ENCODE assay signal across 24 cellular contexts in the genomic region with DNA sequence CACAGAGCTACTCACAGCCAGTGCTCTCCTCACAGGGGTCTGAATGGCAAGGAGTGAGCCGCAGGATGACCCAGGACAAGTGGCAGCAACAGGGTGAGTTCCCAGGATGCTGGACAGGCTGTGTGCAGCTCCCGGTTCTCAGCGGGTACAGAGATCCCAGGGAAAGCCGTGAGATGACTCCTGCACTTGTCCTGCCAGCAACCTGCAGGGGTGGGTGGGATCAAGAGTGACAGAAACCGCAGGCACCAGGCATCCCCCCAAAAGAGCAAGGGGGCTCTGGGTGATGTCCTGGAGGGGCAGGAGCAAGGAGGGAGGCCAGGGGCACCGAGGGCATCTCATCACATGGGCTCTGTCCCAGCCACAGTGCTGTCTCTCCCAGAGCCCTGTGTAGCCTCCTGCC. TPM values are rescaled to one million over a fixed set of nuclear protein-coding genes. Genes with fewer than 3 reads are reported as not detected.
"Had no signal": no experiment of that assay in that cellular context is flagged by ENCODE, and none has a peak within 500 bp of the region (broad histone marks: within the 10 kb centered on the region; RNA-seq: fewer than 3 reads in every experiment).

No MANE protein-coding gene starts in this region.

- H3K4me1 Mint-ChIP-seq: central memory CD8-positive, alpha-beta T cell had no signal

- ATAC-seq: effector memory CD8-positive, alpha-beta T cell; naive thymus-derived CD4-positive, alpha-beta T cell had no signal

- H3K4me1 ChIP-seq: adrenal gland, colonic mucosa, esophagus muscularis mucosa, spleen, tibial artery, uterus had no signal

- H3K4me3 Mint-ChIP-seq: activated naive CD8-positive, alpha-beta T cell; central memory CD8-positive, alpha-beta T cell; effector memory CD8-positive, alpha-beta T cell; naive thymus-derived CD4-positive, alpha-beta T cell; neural crest cell; stimulated activated naive CD8-positive, alpha-beta T cell treated with anti-CD3 and anti-CD28 coated beads, Interleukin-15, Interleukin-2, amounts not matched to agents 100 ng/mL and 50 ng/mL, for 24 hours had no signal

- DNase-seq: activated CD4-positive, alpha-beta T cell treated with anti-CD3 and anti-CD28 coated beads, Interleukin-2, amount 50 U/mL, for 4 hours; activated gamma-delta T cell treated with Interleukin-2 at 50 U/mL for 16 hours; activated T-cell treated with anti-CD3 and anti-CD28 coated beads, Interleukin-2, amount 50 U/mL, for 1 hour; colonic mucosa; effector memory CD8-positive, alpha-beta T cell; glutamatergic neuron; hypothalamus; naive thymus-derived CD4-positive, alpha-beta T cell; occipital lobe; spleen; stimulated activated CD4-positive, alpha-beta T cell treated with anti-CD3 and anti-CD28 coated beads, Interleukin-4, amount 100 ng/mL, for 4 hours; substantia nigra; T-helper 1 cell; uterus; WERI-Rb-1 had no signal

- H3K27ac ChIP-seq: adrenal gland, colonic mucosa, dorsolateral prefrontal cortex, esophagus muscularis mucosa, spleen, tibial artery, uterus, WERI-Rb-1 had no signal

- H3K36me3 Mint-ChIP-seq: activated naive CD8-positive, alpha-beta T cell; naive thymus-derived CD4-positive, alpha-beta T cell had no signal

- H3K27me3 ChIP-seq: adrenal gland, colonic mucosa, dorsolateral prefrontal cortex, uterus had no signal

- H3K9me3 ChIP-seq: adrenal gland, colonic mucosa, esophagus muscularis mucosa, spleen, tibial artery, uterus had no signal

- H3K4me3 ChIP-seq: adrenal gland, colonic mucosa, dorsolateral prefrontal cortex, esophagus muscularis mucosa, spleen, tibial artery, uterus had no signal

- H3K9me3 Mint-ChIP-seq: central memory CD8-positive, alpha-beta T cell; effector memory CD8-positive, alpha-beta T cell; naive thymus-derived CD4-positive, alpha-beta T cell; neural crest cell; stimulated activated naive CD8-positive, alpha-beta T cell treated with anti-CD3 and anti-CD28 coated beads, Interleukin-15, Interleukin-2, amounts not matched to agents 100 ng/mL and 50 ng/mL, for 24 hours had no signal

- H3K36me3 ChIP-seq: adrenal gland, colonic mucosa, esophagus muscularis mucosa, spleen, tibial artery, uterus, WERI-Rb-1 had no signal

- H3K27ac Mint-ChIP-seq: activated naive CD8-positive, alpha-beta T cell; effector memory CD8-positive, alpha-beta T cell; naive thymus-derived CD4-positive, alpha-beta T cell; stimulated activated naive CD8-positive, alpha-beta T cell treated with anti-CD3 and anti-CD28 coated beads, Interleukin-15, Interleukin-2, amounts not matched to agents 100 ng/mL and 50 ng/mL, for 24 hours had no signal

RNA-seq across cellular contexts. Expression of a gene that starts 15.9 kb away (rescaled TPM):
- total RNA-seq: lung microvascular endothelial cell had no signal
